In the genomic region with DNA sequence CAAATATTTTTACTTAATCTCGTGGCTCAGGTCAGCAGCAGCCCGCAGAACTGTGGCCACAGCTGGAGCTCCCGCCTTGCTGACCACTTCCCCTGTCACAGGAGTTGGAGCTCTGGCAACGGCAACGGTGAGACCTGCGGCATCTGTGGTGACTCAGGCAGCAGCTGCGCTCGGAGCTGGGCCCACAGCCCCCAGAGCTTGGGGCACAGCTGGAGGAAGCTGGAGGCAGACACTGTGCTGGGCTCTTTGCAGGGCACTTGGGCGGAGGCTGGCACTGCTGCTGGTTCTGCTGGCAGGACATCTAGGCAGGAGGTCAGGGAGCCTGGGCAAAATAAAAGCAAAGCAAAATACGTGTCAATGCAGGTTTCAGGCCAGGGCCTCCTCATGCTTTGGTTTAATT, we compare ENCODE assay signal across 2 cellular contexts.
TF ChIP-seq lines count a peak whose summit lies in the region.

A gene with protein sequence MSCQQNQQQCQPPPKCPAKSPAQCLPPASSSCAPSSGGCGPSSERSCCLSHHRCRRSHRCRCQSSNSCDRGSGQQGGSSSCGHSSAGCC (minus strand): TSS at position 301 of the 400 bp plus-strand sequence. CDS start 0 bp downstream, at position 301.

TF ChIP-seq in GM23338, 12 proteins besides CTCF, POLR2A, EP300 and RAD21 (continued from another document):
- TF ChIP-seq, protein P1, sequence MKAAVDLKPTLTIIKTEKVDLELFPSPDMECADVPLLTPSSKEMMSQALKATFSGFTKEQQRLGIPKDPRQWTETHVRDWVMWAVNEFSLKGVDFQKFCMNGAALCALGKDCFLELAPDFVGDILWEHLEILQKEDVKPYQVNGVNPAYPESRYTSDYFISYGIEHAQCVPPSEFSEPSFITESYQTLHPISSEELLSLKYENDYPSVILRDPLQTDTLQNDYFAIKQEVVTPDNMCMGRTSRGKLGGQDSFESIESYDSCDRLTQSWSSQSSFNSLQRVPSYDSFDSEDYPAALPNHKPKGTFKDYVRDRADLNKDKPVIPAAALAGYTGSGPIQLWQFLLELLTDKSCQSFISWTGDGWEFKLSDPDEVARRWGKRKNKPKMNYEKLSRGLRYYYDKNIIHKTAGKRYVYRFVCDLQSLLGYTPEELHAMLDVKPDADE (IDR thresholded peaks at IDR 0.05), result no peak
- TF ChIP-seq EZH2phosphoT487 (IDR thresholded peaks at IDR 0.05; ENCODE audit: unreplicated experiment) (no peak), CREB1 (CRISPR knock-in tag; IDR thresholded peaks at IDR 0.05; ENCODE audit: low read depth) (no peak), ZNF114 (CRISPR knock-in tag; IDR thresholded peaks at IDR 0.05) (no peak)
- TF ChIP-seq, protein P2, sequence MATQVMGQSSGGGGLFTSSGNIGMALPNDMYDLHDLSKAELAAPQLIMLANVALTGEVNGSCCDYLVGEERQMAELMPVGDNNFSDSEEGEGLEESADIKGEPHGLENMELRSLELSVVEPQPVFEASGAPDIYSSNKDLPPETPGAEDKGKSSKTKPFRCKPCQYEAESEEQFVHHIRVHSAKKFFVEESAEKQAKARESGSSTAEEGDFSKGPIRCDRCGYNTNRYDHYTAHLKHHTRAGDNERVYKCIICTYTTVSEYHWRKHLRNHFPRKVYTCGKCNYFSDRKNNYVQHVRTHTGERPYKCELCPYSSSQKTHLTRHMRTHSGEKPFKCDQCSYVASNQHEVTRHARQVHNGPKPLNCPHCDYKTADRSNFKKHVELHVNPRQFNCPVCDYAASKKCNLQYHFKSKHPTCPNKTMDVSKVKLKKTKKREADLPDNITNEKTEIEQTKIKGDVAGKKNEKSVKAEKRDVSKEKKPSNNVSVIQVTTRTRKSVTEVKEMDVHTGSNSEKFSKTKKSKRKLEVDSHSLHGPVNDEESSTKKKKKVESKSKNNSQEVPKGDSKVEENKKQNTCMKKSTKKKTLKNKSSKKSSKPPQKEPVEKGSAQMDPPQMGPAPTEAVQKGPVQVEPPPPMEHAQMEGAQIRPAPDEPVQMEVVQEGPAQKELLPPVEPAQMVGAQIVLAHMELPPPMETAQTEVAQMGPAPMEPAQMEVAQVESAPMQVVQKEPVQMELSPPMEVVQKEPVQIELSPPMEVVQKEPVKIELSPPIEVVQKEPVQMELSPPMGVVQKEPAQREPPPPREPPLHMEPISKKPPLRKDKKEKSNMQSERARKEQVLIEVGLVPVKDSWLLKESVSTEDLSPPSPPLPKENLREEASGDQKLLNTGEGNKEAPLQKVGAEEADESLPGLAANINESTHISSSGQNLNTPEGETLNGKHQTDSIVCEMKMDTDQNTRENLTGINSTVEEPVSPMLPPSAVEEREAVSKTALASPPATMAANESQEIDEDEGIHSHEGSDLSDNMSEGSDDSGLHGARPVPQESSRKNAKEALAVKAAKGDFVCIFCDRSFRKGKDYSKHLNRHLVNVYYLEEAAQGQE (IDR thresholded peaks at IDR 0.05; ENCODE audit: unreplicated experiment), result no peak

TF ChIP-seq in HepG2, 621 proteins besides CTCF, POLR2A, EP300 and RAD21 (continued from another document):
- TF ChIP-seq, protein P3, sequence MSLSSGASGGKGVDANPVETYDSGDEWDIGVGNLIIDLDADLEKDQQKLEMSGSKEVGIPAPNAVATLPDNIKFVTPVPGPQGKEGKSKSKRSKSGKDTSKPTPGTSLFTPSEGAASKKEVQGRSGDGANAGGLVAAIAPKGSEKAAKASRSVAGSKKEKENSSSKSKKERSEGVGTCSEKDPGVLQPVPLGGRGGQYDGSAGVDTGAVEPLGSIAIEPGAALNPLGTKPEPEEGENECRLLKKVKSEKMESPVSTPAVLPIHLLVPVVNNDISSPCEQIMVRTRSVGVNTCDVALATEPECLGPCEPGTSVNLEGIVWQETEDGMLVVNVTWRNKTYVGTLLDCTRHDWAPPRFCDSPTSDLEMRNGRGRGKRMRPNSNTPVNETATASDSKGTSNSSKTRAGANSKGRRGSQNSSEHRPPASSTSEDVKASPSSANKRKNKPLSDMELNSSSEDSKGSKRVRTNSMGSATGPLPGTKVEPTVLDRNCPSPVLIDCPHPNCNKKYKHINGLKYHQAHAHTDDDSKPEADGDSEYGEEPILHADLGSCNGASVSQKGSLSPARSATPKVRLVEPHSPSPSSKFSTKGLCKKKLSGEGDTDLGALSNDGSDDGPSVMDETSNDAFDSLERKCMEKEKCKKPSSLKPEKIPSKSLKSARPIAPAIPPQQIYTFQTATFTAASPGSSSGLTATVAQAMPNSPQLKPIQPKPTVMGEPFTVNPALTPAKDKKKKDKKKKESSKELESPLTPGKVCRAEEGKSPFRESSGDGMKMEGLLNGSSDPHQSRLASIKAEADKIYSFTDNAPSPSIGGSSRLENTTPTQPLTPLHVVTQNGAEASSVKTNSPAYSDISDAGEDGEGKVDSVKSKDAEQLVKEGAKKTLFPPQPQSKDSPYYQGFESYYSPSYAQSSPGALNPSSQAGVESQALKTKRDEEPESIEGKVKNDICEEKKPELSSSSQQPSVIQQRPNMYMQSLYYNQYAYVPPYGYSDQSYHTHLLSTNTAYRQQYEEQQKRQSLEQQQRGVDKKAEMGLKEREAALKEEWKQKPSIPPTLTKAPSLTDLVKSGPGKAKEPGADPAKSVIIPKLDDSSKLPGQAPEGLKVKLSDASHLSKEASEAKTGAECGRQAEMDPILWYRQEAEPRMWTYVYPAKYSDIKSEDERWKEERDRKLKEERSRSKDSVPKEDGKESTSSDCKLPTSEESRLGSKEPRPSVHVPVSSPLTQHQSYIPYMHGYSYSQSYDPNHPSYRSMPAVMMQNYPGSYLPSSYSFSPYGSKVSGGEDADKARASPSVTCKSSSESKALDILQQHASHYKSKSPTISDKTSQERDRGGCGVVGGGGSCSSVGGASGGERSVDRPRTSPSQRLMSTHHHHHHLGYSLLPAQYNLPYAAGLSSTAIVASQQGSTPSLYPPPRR (CRISPR knock-in tag; IDR thresholded peaks at IDR 0.05; ENCODE audit: borderline replicate concordance), result no peak
